9 cellular contexts compared by ENCODE assay signal in the genomic region with DNA sequence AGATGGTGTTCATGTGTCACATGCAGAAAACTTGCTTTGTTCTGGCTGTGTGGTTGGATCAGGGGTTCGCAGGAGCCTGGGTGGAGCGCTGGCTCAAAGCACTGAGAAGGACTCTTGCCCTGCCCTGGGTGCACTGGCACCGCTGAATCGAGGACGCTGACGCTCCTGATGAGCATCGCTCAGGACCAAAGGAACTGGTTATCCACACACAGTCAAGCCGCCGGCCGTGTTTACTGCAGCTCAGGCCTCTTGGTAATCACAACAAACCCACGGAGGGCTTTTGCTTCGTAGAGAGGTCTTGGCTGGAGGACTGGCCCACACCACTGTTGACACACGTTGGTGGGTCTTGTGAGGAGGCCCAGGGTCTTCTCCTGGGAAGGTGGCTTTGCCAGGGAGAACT.
"Had no signal": no experiment of that assay in that cellular context is flagged by ENCODE, and none has a peak within 500 bp of the region (broad histone marks: within the 10 kb centered on the region; RNA-seq: fewer than 3 reads in every experiment).

No MANE protein-coding gene starts in this region.

- FAIRE-seq: H54 had no signal

- DNase-seq: GM23248, GOT3, H9, HCEC 1CT, HFFc6 had no signal

- ATAC-seq: GM23338, HCT116 had no signal

- H3K36me3 ChIP-seq: HAP-1 had no signal

- H3K4me3 ChIP-seq: GM23248, GM23338, HAP-1 had no signal

- H3K4me2 ChIP-seq: GM23338 had no signal

- H3K9ac ChIP-seq: GM23248 had no signal

- H2AFZ ChIP-seq: GM23248, GM23338 had no signal

- H3K27ac ChIP-seq: GM23248 had no signal
